ENCODE assay signal across 1 cellular context in genomic region chr6:26285143-26286134, GRCh38.
A peak's percentile ranks its signal among the peaks of the same experiment; 100 is the strongest.
TF ChIP-seq lines count a peak whose summit lies in the region.

No MANE protein-coding gene starts in this region.

TF ChIP-seq in HepG2, 621 proteins besides CTCF, POLR2A, EP300 and RAD21 (continued from another document and continues in another):
- TF ChIP-seq, protein P1, sequence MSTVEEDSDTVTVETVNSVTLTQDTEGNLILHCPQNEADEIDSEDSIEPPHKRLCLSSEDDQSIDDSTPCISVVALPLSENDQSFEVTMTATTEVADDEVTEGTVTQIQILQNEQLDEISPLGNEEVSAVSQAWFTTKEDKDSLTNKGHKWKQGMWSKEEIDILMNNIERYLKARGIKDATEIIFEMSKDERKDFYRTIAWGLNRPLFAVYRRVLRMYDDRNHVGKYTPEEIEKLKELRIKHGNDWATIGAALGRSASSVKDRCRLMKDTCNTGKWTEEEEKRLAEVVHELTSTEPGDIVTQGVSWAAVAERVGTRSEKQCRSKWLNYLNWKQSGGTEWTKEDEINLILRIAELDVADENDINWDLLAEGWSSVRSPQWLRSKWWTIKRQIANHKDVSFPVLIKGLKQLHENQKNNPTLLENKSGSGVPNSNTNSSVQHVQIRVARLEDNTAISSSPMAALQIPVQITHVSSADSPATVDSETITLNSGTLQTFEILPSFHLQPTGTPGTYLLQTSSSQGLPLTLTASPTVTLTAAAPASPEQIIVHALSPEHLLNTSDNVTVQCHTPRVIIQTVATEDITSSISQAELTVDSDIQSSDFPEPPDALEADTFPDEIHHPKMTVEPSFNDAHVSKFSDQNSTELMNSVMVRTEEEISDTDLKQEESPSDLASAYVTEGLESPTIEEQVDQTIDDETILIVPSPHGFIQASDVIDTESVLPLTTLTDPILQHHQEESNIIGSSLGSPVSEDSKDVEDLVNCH (CRISPR knock-in tag; IDR thresholded peaks at IDR 0.05), result no peak
- TF ChIP-seq ZNF296 (CRISPR knock-in tag; conservative IDR thresholded peaks at IDR 0.05) (peak; percentile 67; the same call in 1 of the 2 replicates), AHR (CRISPR knock-in tag; IDR thresholded peaks at IDR 0.05) (no peak), ZNF354B (CRISPR knock-in tag; IDR thresholded peaks at IDR 0.05) (no peak; the same call in 1 of the 2 replicates), BORCS8-MEF2B (CRISPR knock-in tag; IDR thresholded peaks at IDR 0.05) (peak; percentile 72; the same call in 1 of the 2 replicates), PPARG (CRISPR knock-in tag; conservative IDR thresholded peaks at IDR 0.05) (no peak; the same call in 1 of the 2 replicates), TERF1 (CRISPR knock-in tag; IDR thresholded peaks at IDR 0.05) (no peak), ZNF850 (CRISPR knock-in tag; conservative IDR thresholded peaks at IDR 0.05) (0 out of 2 replicates have a peak, but pooled peaks have one; percentile 62), ZKSCAN5 (CRISPR knock-in tag; IDR thresholded peaks at IDR 0.05) (no peak), ZNF605 (CRISPR knock-in tag; IDR thresholded peaks at IDR 0.05) (peak; percentile 97), ZNF234 (CRISPR knock-in tag; conservative IDR thresholded peaks at IDR 0.05) (peak; percentile 95), SETDB1 (CRISPR knock-in tag; IDR thresholded peaks at IDR 0.05; ENCODE audit: borderline replicate concordance) (peak; percentile 88), DPF2 (CRISPR knock-in tag; IDR thresholded peaks at IDR 0.05; ENCODE audit: borderline replicate concordance, low read depth) (0 out of 2 replicates have a peak, but pooled peaks have one; percentile 18), KDM6A (CRISPR knock-in tag; IDR thresholded peaks at IDR 0.05; ENCODE audit: low read depth) (no peak), KDM1A (CRISPR knock-in tag; IDR thresholded peaks at IDR 0.05) (peak; percentile 31; the same call in 1 of the 2 replicates), CEBPZ (IDR thresholded peaks at IDR 0.05; ENCODE audit: low read length) (no peak), ZNF414 (CRISPR knock-in tag; IDR thresholded peaks at IDR 0.05) (peak; percentile 67; the same call in 1 of the 2 replicates), ZNF75D (CRISPR knock-in tag; IDR thresholded peaks at IDR 0.05; ENCODE audit: borderline replicate concordance) (peak; percentile 39; the same call in 1 of the 2 replicates), SIX4 (CRISPR knock-in tag; IDR thresholded peaks at IDR 0.05) (no peak), ZNF768 (CRISPR knock-in tag; IDR thresholded peaks at IDR 0.05) (peak; percentile 24), ZNF530 (CRISPR knock-in tag; IDR thresholded peaks at IDR 0.05; ENCODE audit: low read depth) (no peak), ZNF160 (CRISPR knock-in tag; IDR thresholded peaks at IDR 0.05) (peak; percentile 84; the same call in 1 of the 2 replicates), FOSL1 (CRISPR knock-in tag; IDR thresholded peaks at IDR 0.05; ENCODE audit: borderline replicate concordance) (no peak; the same call in 1 of the 2 replicates), RELA (CRISPR knock-in tag; IDR thresholded peaks at IDR 0.05) (no peak), MZF1 (CRISPR knock-in tag; IDR thresholded peaks at IDR 0.05; ENCODE audit: borderline replicate concordance) (no peak; the same call in 1 of the 2 replicates), ZNF331 (CRISPR knock-in tag; IDR thresholded peaks at IDR 0.05) (no peak), ELF4 (CRISPR knock-in tag; IDR thresholded peaks at IDR 0.05; ENCODE audit: borderline replicate concordance) (no peak), FOXJ3 (CRISPR knock-in tag; IDR thresholded peaks at IDR 0.05; ENCODE audit: borderline replicate concordance) (peak; percentile 77; the same call in 1 of the 2 replicates), ATF7 (IDR thresholded peaks at IDR 0.05) (peak; percentile 100), ATF7 (CRISPR knock-in tag; IDR thresholded peaks at IDR 0.05) (peak; percentile 99), ZNF567 (CRISPR knock-in tag; IDR thresholded peaks at IDR 0.05; ENCODE audit: borderline replicate concordance) (peak; percentile 45; the same call in 1 of the 2 replicates), ZNF549 (CRISPR knock-in tag; IDR thresholded peaks at IDR 0.05) (0 out of 2 replicates have a peak, but pooled peaks have one; percentile 24), ZNF646 (CRISPR knock-in tag; IDR thresholded peaks at IDR 0.05) (no peak)
- TF ChIP-seq, protein P2, sequence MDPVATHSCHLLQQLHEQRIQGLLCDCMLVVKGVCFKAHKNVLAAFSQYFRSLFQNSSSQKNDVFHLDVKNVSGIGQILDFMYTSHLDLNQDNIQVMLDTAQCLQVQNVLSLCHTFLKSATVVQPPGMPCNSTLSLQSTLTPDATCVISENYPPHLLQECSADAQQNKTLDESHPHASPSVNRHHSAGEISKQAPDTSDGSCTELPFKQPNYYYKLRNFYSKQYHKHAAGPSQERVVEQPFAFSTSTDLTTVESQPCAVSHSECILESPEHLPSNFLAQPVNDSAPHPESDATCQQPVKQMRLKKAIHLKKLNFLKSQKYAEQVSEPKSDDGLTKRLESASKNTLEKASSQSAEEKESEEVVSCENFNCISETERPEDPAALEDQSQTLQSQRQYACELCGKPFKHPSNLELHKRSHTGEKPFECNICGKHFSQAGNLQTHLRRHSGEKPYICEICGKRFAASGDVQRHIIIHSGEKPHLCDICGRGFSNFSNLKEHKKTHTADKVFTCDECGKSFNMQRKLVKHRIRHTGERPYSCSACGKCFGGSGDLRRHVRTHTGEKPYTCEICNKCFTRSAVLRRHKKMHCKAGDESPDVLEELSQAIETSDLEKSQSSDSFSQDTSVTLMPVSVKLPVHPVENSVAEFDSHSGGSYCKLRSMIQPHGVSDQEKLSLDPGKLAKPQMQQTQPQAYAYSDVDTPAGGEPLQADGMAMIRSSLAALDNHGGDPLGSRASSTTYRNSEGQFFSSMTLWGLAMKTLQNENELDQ (CRISPR knock-in tag; IDR thresholded peaks at IDR 0.05; ENCODE audit: borderline replicate concordance), result no peak
- TF ChIP-seq, protein P3, sequence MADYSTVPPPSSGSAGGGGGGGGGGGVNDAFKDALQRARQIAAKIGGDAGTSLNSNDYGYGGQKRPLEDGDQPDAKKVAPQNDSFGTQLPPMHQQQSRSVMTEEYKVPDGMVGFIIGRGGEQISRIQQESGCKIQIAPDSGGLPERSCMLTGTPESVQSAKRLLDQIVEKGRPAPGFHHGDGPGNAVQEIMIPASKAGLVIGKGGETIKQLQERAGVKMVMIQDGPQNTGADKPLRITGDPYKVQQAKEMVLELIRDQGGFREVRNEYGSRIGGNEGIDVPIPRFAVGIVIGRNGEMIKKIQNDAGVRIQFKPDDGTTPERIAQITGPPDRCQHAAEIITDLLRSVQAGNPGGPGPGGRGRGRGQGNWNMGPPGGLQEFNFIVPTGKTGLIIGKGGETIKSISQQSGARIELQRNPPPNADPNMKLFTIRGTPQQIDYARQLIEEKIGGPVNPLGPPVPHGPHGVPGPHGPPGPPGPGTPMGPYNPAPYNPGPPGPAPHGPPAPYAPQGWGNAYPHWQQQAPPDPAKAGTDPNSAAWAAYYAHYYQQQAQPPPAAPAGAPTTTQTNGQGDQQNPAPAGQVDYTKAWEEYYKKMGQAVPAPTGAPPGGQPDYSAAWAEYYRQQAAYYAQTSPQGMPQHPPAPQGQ (CRISPR knock-in tag; IDR thresholded peaks at IDR 0.05; ENCODE audit: borderline replicate concordance), result 0 out of 2 replicates have a peak, but pooled peaks have one; percentile 1
- TF ChIP-seq, protein P4, sequence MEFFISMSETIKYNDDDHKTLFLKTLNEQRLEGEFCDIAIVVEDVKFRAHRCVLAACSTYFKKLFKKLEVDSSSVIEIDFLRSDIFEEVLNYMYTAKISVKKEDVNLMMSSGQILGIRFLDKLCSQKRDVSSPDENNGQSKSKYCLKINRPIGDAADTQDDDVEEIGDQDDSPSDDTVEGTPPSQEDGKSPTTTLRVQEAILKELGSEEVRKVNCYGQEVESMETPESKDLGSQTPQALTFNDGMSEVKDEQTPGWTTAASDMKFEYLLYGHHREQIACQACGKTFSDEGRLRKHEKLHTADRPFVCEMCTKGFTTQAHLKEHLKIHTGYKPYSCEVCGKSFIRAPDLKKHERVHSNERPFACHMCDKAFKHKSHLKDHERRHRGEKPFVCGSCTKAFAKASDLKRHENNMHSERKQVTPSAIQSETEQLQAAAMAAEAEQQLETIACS (CRISPR knock-in tag; IDR thresholded peaks at IDR 0.05), result peak; percentile 52; the same call in 1 of the 2 replicates
- TF ChIP-seq, protein P5, sequence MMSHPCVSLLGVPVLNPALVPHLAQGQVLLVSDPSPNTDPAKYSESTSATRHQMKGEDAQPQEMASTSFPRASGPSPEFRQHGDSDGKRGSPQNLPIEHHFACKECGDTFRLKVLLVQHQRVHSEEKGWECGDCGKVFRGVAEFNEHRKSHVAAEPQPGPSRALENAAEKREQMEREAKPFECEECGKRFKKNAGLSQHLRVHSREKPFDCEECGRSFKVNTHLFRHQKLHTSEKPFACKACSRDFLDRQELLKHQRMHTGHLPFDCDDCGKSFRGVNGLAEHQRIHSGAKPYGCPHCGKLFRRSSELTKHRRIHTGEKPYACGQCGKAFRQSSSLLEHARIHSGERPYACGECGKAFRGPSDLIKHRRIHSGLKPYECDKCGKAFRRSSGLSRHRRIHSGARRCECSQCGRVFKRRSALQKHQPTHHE (CRISPR knock-in tag; IDR thresholded peaks at IDR 0.05; ENCODE audit: borderline replicate concordance), result peak; percentile 57; the same call in 1 of the 2 replicates
